In genomic region chr1:77282866-77283539, GRCh38 we compare ENCODE assay signal across 8 cellular contexts. TPM values are rescaled to one million over a fixed set of nuclear protein-coding genes. Genes with fewer than 3 reads are reported as not detected.
A peak's percentile ranks its signal among the peaks of the same experiment; 100 is the strongest.
DNase-seq lines count a peak whose midpoint lies in the region; ATAC-seq, FAIRE-seq and TF ChIP-seq lines count a peak whose summit lies in the region.

No MANE protein-coding gene starts in this region.

- peaks cover 34% of the 10 kb centered on the region for H3K4me1 Mint-ChIP-seq in activated B cell treated with CpG ODN at 0.5 μM for 24 hours
- H3K4me1 Mint-ChIP-seq in endothelial cell (ENCODE audit: unreplicated experiment), result no peaks in the 10 kb centered on the region
- peaks cover 21 to 27% of the 10 kb centered on the region in 2 donors for H3K4me1 Mint-ChIP-seq in natural killer cell treated with Interleukin-12 subunit alpha and Interleukin-12 subunit beta and Interleukin-15 and Interleukin-18, amount 100 ng/mL, for 72 hours (ENCODE audit: low read depth in 2 of 2)

- TF ChIP-seq CTCF in HFF-Myc (IDR thresholded peaks at IDR 0.05; ENCODE audit: low read depth, low read length, missing control alignments) (no peak), activated B cell treated with CpG ODN at 0.5 μM for 24 hours (IDR thresholded peaks at IDR 0.05) (no peak), endothelial cell (IDR thresholded peaks at IDR 0.05; ENCODE audit: unreplicated experiment) (no peak)

- H3K9me3 Mint-ChIP-seq in activated B cell treated with CpG ODN at 0.5 μM for 24 hours (no peaks in the 10 kb centered on the region), endothelial cell (ENCODE audit: unreplicated experiment) (no peaks in the 10 kb centered on the region)
- H3K9me3 Mint-ChIP-seq in natural killer cell treated with Interleukin-12 subunit alpha and Interleukin-12 subunit beta and Interleukin-15 and Interleukin-18, amount 100 ng/mL, for 72 hours, result no peaks in the 10 kb centered on the region

- FAIRE-seq in urothelium cell line (lab: Jason Lieb, UNC), result no peak

- H3K27ac Mint-ChIP-seq in activated B cell treated with CpG ODN at 0.5 μM for 24 hours (no peak overlapping the region), endothelial cell (ENCODE audit: unreplicated experiment) (no peak overlapping the region)
- H3K27ac Mint-ChIP-seq in natural killer cell treated with Interleukin-12 subunit alpha and Interleukin-12 subunit beta and Interleukin-15 and Interleukin-18, amount 100 ng/mL, for 72 hours, result no peak overlapping the region

- intact Hi-C loops in activated B cell treated with CpG ODN at 0.5 μM for 24 hours (cut with micrococcal nuclease), result loop anchor here (10.0 kb wide), 1 partner anchor 1208 kb away; the partner anchor contains the start of gene ST6GALNAC3

- peak overlapping the region; percentile 62 for H3K4me3 ChIP-seq in HFF-Myc (replicated peaks; ENCODE audit: low read depth, low read length)

- H3K27me3 Mint-ChIP-seq in activated B cell treated with CpG ODN at 0.5 μM for 24 hours (peaks cover 40% of the 10 kb centered on the region), endothelial cell (ENCODE audit: unreplicated experiment) (peaks cover 13% of the 10 kb centered on the region)
- H3K27me3 Mint-ChIP-seq in natural killer cell treated with Interleukin-12 subunit alpha and Interleukin-12 subunit beta and Interleukin-15 and Interleukin-18, amount 100 ng/mL, for 72 hours, result peaks cover 8 to 23% of the 10 kb centered on the region in 2 donors

- DNase-seq in HFF-Myc (ENCODE audit: extremely low read depth, low read depth) (no peak), activated B cell treated with CpG ODN at 0.5 μM for 24 hours (no peak), endothelial cell (ENCODE audit: low spot score) (peak; percentile 10), urothelium cell line (ENCODE audit: low spot score) (peak; percentile 6), NCI-H187 treated with DMSO at 0.1 percent for 48 hours (lab: John Stamatoyannopoulos, UW) (no peak)
- no peak for DNase-seq in natural killer cell treated with Interleukin-12 subunit alpha and Interleukin-12 subunit beta and Interleukin-15 and Interleukin-18, amount 100 ng/mL, for 72 hours (ENCODE audit: low spot score)
- no peak for DNase-seq in effector CD8-positive, alpha-beta T cell (lab: John Stamatoyannopoulos, UW)

- CTCF ChIA-PET in activated B cell treated with CpG ODN at 0.5 μM for 24 hours (lab: Charles Lee), result no interaction called here

- H3K36me3 Mint-ChIP-seq in activated B cell treated with CpG ODN at 0.5 μM for 24 hours (ENCODE audit: low read depth) (no peaks in the 10 kb centered on the region), endothelial cell (ENCODE audit: low read depth, unreplicated experiment) (no peaks in the 10 kb centered on the region)
- H3K36me3 Mint-ChIP-seq in natural killer cell treated with Interleukin-12 subunit alpha and Interleukin-12 subunit beta and Interleukin-15 and Interleukin-18, amount 100 ng/mL, for 72 hours, result no peaks in the 10 kb centered on the region

- POLR2A ChIA-PET in activated B cell treated with CpG ODN at 0.5 μM for 24 hours (lab: Charles Lee), result no interaction called here

- ATAC-seq in activated B cell treated with CpG ODN at 0.5 μM for 24 hours (ENCODE audit: low read depth) (no peak), HG02678 (IDR thresholded peaks at IDR 0.05; ENCODE audit: unreplicated experiment) (no peak)
- ATAC-seq in natural killer cell treated with Interleukin-12 subunit alpha and Interleukin-12 subunit beta and Interleukin-15 and Interleukin-18, amount 100 ng/mL, for 72 hours, result no peak

- H3K4me3 Mint-ChIP-seq in activated B cell treated with CpG ODN at 0.5 μM for 24 hours (peak overlapping the region; percentile 44), endothelial cell (ENCODE audit: unreplicated experiment) (peak overlapping the region; percentile 60)
- H3K4me3 Mint-ChIP-seq in natural killer cell treated with Interleukin-12 subunit alpha and Interleukin-12 subunit beta and Interleukin-15 and Interleukin-18, amount 100 ng/mL, for 72 hours, result peak overlapping the region; percentile 54

RNA-seq across cellular contexts. Expression of gene AK5, which starts 1.2 kb away (rescaled TPM):
- total RNA-seq in activated B cell treated with CpG ODN at 0.5 μM for 24 hours (not detected in 2 replicates), endothelial cell (ENCODE audit: unreplicated experiment) (not detected)
- total RNA-seq in natural killer cell treated with Interleukin-12 subunit alpha and Interleukin-12 subunit beta and Interleukin-15 and Interleukin-18, amount 100 ng/mL, for 72 hours, result 1 to 10 TPM in 1 of 2 donors, not detected in 1; 1.2 TPM

Comparison
In these comparisons a context has a peak if more than half of its experiments do, and no peak if none do; other contexts are left out.
1. DNase-seq: peak in endothelial cell (single experiment) and urothelium cell line (single experiment); none in HFF-Myc (single experiment), activated B cell treated with CpG ODN at 0.5 μM for 24 hours (single experiment), natural killer cell treated with Interleukin-12 subunit alpha and Interleukin-12 subunit beta and Interleukin-15 and Interleukin-18, amount 100 ng/mL, for 72 hours (single experiment), effector CD8-positive, alpha-beta T cell (single experiment) and NCI-H187 treated with DMSO at 0.1 percent for 48 hours (single experiment).
2. Peak in every context shown above with its lines, with median percentiles within 50 percentile points of each other: H3K4me3 Mint-ChIP-seq.